Comparison of ENCODE assay signal across 8 cellular contexts in genomic region chr14:74941676-74942097, GRCh38. TPM values are rescaled to one million over a fixed set of nuclear protein-coding genes. Genes with fewer than 3 reads are reported as not detected.
DNase-seq lines count a peak whose midpoint lies in the region; ATAC-seq lines count a peak whose summit lies in the region.

No MANE protein-coding gene starts in this region.

- H3K9me3 Mint-ChIP-seq in T-helper 1 cell treated with Interleukin-12 subunit alpha and Interleukin-12 subunit beta and Interleukin-4 antibody, amounts not matched to agents 30 μg/mL and 1 μg/mL, for 36 hours: peaks cover 7% of the 10 kb centered on the region

- peak overlapping the region; percentile 78 to 87 (median 84) for H3K9ac ChIP-seq in BLaER1 treated with 17β-estradiol and CSF1 and Interleukin-3, amounts not matched to agents 10 nM and 100 nM
- H3K9ac ChIP-seq in adipocyte (ENCODE audit: low read length): peak overlapping the region; percentile 8

- peak; percentile 50 for ATAC-seq in GM21825 (IDR thresholded peaks at IDR 0.05; ENCODE audit: unreplicated experiment)

- H3K27me3 Mint-ChIP-seq in T-helper 1 cell treated with Interleukin-12 subunit alpha and Interleukin-12 subunit beta and Interleukin-4 antibody, amounts not matched to agents 30 μg/mL and 1 μg/mL, for 36 hours (ENCODE audit: low read depth): no peaks in the 10 kb centered on the region

- peaks cover 3% of the 10 kb centered on the region for H3K36me3 Mint-ChIP-seq in T-helper 1 cell treated with Interleukin-12 subunit alpha and Interleukin-12 subunit beta and Interleukin-4 antibody, amounts not matched to agents 30 μg/mL and 1 μg/mL, for 36 hours (ENCODE audit: low read depth)

- H3K4me3 ChIP-seq in BLaER1 treated with 17β-estradiol and CSF1 and Interleukin-3, amounts not matched to agents 10 nM and 100 nM: peak overlapping the region; percentile 16 to 64 (median 47); a peak in 17 of 20 replicates
- H3K4me3 ChIP-seq in adipocyte (ENCODE audit: low read length): no peak overlapping the region

- DNase-seq in adipocyte (ENCODE audit: low read depth) (peak; percentile 57), kidney tubule cell (ENCODE audit: low spot score) (peak; percentile 25), NCI-H69 (lab: John Stamatoyannopoulos, UW) (no peak), mesenteric fat pad (ENCODE audit: low spot score) (no peak)
- DNase-seq in stimulated activated CD4-positive, alpha-beta T cell treated with anti-CD3 and anti-CD28 coated beads, TNF-alpha, amount 100 ng/mL, for 24 hours (ENCODE audit: low read depth in 3 of 3): peak; percentile 25 to 69 (median 46)

- H3K27me3 ChIP-seq in BLaER1 treated with 17β-estradiol and CSF1 and Interleukin-3, amounts not matched to agents 10 nM and 100 nM: no peaks in the 10 kb centered on the region
- H3K27me3 ChIP-seq in adipocyte (replicated peaks; ENCODE audit: control insufficient read depth, insufficient read depth, low read length): no peaks in the 10 kb centered on the region

- H3K36me3 ChIP-seq in BLaER1 treated with 17β-estradiol and CSF1 and Interleukin-3, amounts not matched to agents 10 nM and 100 nM: no peaks in the 10 kb centered on the region
- H3K36me3 ChIP-seq in adipocyte (ENCODE audit: control insufficient read depth, insufficient read depth, low read length, severe bottlenecking): no peaks in the 10 kb centered on the region

- H3K4me3 Mint-ChIP-seq in T-helper 1 cell treated with Interleukin-12 subunit alpha and Interleukin-12 subunit beta and Interleukin-4 antibody, amounts not matched to agents 30 μg/mL and 1 μg/mL, for 36 hours: peak overlapping the region; percentile 81

- H3K9me3 ChIP-seq in BLaER1 treated with 17β-estradiol and CSF1 and Interleukin-3, amounts not matched to agents 10 nM and 100 nM (replicated peaks in 1 of 11): no peaks in the 10 kb centered on the region; a peak in 1 of 22 replicates
- H3K9me3 ChIP-seq in adipocyte (ENCODE audit: control insufficient read depth, low read length): no peaks in the 10 kb centered on the region

- no peaks in the 10 kb centered on the region for H4K20me1 ChIP-seq in BLaER1 treated with 17β-estradiol and CSF1 and Interleukin-3, amounts not matched to agents 10 nM and 100 nM

- peaks cover 50% of the 10 kb centered on the region for H3K4me1 Mint-ChIP-seq in T-helper 1 cell treated with Interleukin-12 subunit alpha and Interleukin-12 subunit beta and Interleukin-4 antibody, amounts not matched to agents 30 μg/mL and 1 μg/mL, for 36 hours (ENCODE audit: low read depth)

- peaks cover 78 to 100% (median 98%) of the 10 kb centered on the region in 10 experiments for H3K4me1 ChIP-seq in BLaER1 treated with 17β-estradiol and CSF1 and Interleukin-3, amounts not matched to agents 10 nM and 100 nM
- peaks cover 33% of the 10 kb centered on the region for H3K4me1 ChIP-seq in adipocyte (ENCODE audit: control insufficient read depth, insufficient read depth, low read length)

- H3K4me2 ChIP-seq in BLaER1 treated with 17β-estradiol and CSF1 and Interleukin-3, amounts not matched to agents 10 nM and 100 nM: peak overlapping the region; percentile 77 to 95 (median 91)

- peak overlapping the region; percentile 92 for H3K27ac Mint-ChIP-seq in T-helper 1 cell treated with Interleukin-12 subunit alpha and Interleukin-12 subunit beta and Interleukin-4 antibody, amounts not matched to agents 30 μg/mL and 1 μg/mL, for 36 hours

- H3K27ac ChIP-seq in BLaER1 treated with 17β-estradiol and CSF1 and Interleukin-3, amounts not matched to agents 10 nM and 100 nM: peak overlapping the region; percentile 88 to 97 (median 94)

RNA-seq across cellular contexts. Expression of gene PGF, which starts 13.7 kb away (rescaled TPM):
- 2.9 TPM for total RNA-seq in mesenteric fat pad

RNA-seq across cellular contexts. Expression of gene RPS6KL1, which starts 18.6 kb away (rescaled TPM):
- 23.6 TPM for total RNA-seq in mesenteric fat pad

RNA-seq across cellular contexts. Expression of gene DLST, which starts 60.0 kb away (rescaled TPM):
- 143 TPM for total RNA-seq in mesenteric fat pad

Comparison
In these comparisons a context has a peak if more than half of its experiments do, and no peak if none do; other contexts are left out.
1. DNase-seq: peak in adipocyte (single experiment), kidney tubule cell (single experiment) and stimulated activated CD4-positive, alpha-beta T cell treated with anti-CD3 and anti-CD28 coated beads, TNF-alpha, amount 100 ng/mL, for 24 hours (3 of 3); none in NCI-H69 (single experiment) and mesenteric fat pad (single experiment).